Comparison of ENCODE assay signal across 13 cellular contexts in the genomic region with DNA sequence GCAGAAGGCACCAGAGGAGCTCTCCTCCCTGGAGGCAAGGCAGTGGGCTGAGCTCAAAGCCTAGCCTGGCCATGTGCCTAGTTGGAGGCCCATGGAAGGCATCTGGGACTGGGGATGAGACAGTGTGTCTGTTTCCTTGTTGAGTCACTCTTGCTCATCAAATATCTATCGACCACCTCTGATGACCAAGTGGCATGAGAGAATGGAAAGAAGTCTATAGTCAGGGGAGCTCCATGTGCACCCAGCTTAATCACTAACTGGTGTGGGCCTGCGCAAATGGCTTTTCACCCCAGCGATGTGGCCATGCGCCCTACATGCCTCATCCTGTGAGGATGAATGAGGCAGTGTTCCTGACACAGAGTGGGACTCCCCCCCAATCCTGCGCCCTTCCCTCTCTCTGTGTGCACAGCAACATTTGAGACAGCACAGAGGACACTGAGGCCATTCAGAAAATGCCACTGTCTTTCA.
DNase-seq lines count a peak whose midpoint lies in the region; ATAC-seq, FAIRE-seq and TF ChIP-seq lines count a peak whose summit lies in the region.
"Had no signal": no experiment of that assay in that cellular context is flagged by ENCODE, and none has a peak within 500 bp of the region (broad histone marks: within the 10 kb centered on the region; RNA-seq: fewer than 3 reads in every experiment).

No MANE protein-coding gene starts in this region.

- no CpG with 5 or more reads among the region's 5 CpGs for WGBS in HepG2 (ENCODE audit: low lambda C conversion rate)

- TF ChIP-seq RAD21 in HepG2 (CRISPR knock-in tag; IDR thresholded peaks at IDR 0.05), result no peak

- H3F3A ChIP-seq in neural progenitor cell (ENCODE audit: low read depth), result no peaks in the 10 kb centered on the region

- H3K27ac ChIP-seq in neural progenitor cell (no peak overlapping the region), HepG2 (ENCODE audit: extremely low read length, insufficient read depth, low read length) (no peak overlapping the region)
- H3K27ac ChIP-seq: heart left ventricle had no signal

- no peaks in the 10 kb centered on the region for H3K79me2 ChIP-seq in neural progenitor cell (ENCODE audit: low read depth)
- H3K79me2 ChIP-seq in HepG2 (ENCODE audit: insufficient read depth, low read length), result no peaks in the 10 kb centered on the region

- H3K4me1 Mint-ChIP-seq in neural progenitor cell, result peaks cover 7% of the 10 kb centered on the region
- no peaks in the 10 kb centered on the region for H3K4me1 Mint-ChIP-seq in activated CD4-positive, alpha-beta memory T cell treated with anti-CD3 and anti-CD28 coated beads for 36 hours (ENCODE audit: low read depth)

- H3K9ac ChIP-seq in neural progenitor cell (no peak overlapping the region), HepG2 (ENCODE audit: insufficient read depth, low read depth, low read length) (no peak overlapping the region)

- DNase-seq in AG08396 (ENCODE audit: low spot score), result peak; percentile 58
- peak; percentile 70 for DNase-seq in M059J (ENCODE audit: low read depth)
- DNase-seq in fibroblast of gingiva (ENCODE audit: low read depth), result peak; percentile 51
- DNase-seq in neural progenitor cell (ENCODE audit: low spot score), result no peak
- DNase-seq in NCI-H2227 treated with DMSO at 0.1 percent for 48 hours (lab: John Stamatoyannopoulos, UW), result no peak
- no peak for DNase-seq in activated CD4-positive, alpha-beta memory T cell treated with anti-CD3 and anti-CD28 coated beads for 36 hours
- no peak for DNase-seq in CD1c-positive myeloid dendritic cell (ENCODE audit: extremely low spot score)
- no peak for DNase-seq in HepG2 (ENCODE audit: low spot score)
- DNase-seq: heart left ventricle, MM.1S, NCI-H69 had no signal

- H3K4me1 ChIP-seq in neural progenitor cell (no peaks in the 10 kb centered on the region), HepG2 (ENCODE audit: insufficient read depth, low read length) (peaks cover 21% of the 10 kb centered on the region)

- H3K36me3 Mint-ChIP-seq in neural progenitor cell, result peaks cover 3% of the 10 kb centered on the region
- H3K36me3 Mint-ChIP-seq in activated CD4-positive, alpha-beta memory T cell treated with anti-CD3 and anti-CD28 coated beads for 36 hours, result no peaks in the 10 kb centered on the region
- H3K36me3 Mint-ChIP-seq: CD14-positive monocyte had no signal

- H3K4me3 Mint-ChIP-seq in neural progenitor cell, result no peak overlapping the region
- no peak overlapping the region for H3K4me3 Mint-ChIP-seq in activated CD4-positive, alpha-beta memory T cell treated with anti-CD3 and anti-CD28 coated beads for 36 hours
- H3K4me3 Mint-ChIP-seq: activated T-helper 1 cell treated with anti-CD3 and anti-CD28 coated beads, Interleukin-12 subunit alpha, Interleukin-12 subunit beta, Interleukin-2, Interleukin-4 antibody, amounts not matched to agents 30 ng/mL and 10 ng/mL and 1 ng/mL, durations not matched to agents 14 hours and 24 hours and 36 hours; CD14-positive monocyte had no signal

- TF ChIP-seq POLR2A in HepG2 (IDR thresholded peaks at IDR 0.05; ENCODE audit: insufficient read depth in 1 of 2, low read depth in 2 of 2, low read length in 2 of 2), result no peak

- H3K4me3 ChIP-seq in neural progenitor cell, result no peak overlapping the region
- no peak overlapping the region for H3K4me3 ChIP-seq in HepG2 (replicated peaks in 1 of 3; ENCODE audit: insufficient read depth in 1 of 3, low read depth in 2 of 3, low read length in 3 of 3)
- H3K4me3 ChIP-seq: heart left ventricle had no signal

- TF ChIP-seq EP300 in HepG2 (IDR thresholded peaks at IDR 0.05; ENCODE audit: low read depth in 2 of 2, low read length in 2 of 2) (no peak), HepG2 (CRISPR knock-in tag; IDR thresholded peaks at IDR 0.05; ENCODE audit: borderline replicate concordance) (no peak)

- intact Hi-C loops in activated CD4-positive, alpha-beta memory T cell treated with anti-CD3 and anti-CD28 coated beads for 36 hours (cut with micrococcal nuclease), result no loop called here
- intact Hi-C loops in HepG2 (cut with micrococcal nuclease; ENCODE audit: unreplicated experiment), result no loop called here

- peaks cover 9% of the 10 kb centered on the region for H3K9me3 Mint-ChIP-seq in neural progenitor cell
- H3K9me3 Mint-ChIP-seq in activated CD4-positive, alpha-beta memory T cell treated with anti-CD3 and anti-CD28 coated beads for 36 hours, result no peaks in the 10 kb centered on the region
- H3K9me3 Mint-ChIP-seq: activated T-helper 1 cell treated with anti-CD3 and anti-CD28 coated beads, Interleukin-12 subunit alpha, Interleukin-12 subunit beta, Interleukin-2, Interleukin-4 antibody, amounts not matched to agents 30 ng/mL and 10 ng/mL and 1 ng/mL, durations not matched to agents 14 hours and 24 hours and 36 hours had no signal

- no peaks in the 10 kb centered on the region for H4K20me1 ChIP-seq in neural progenitor cell (ENCODE audit: low read depth)
- H4K20me1 ChIP-seq in HepG2 (ENCODE audit: insufficient read depth, low read length), result no peaks in the 10 kb centered on the region

- no peak for FAIRE-seq in HepG2 (lab: Jason Lieb, UNC)

- H3K27me3 Mint-ChIP-seq in neural progenitor cell (ENCODE audit: insufficient read depth, low read depth), result peaks cover 8% of the 10 kb centered on the region
- no peaks in the 10 kb centered on the region for H3K27me3 Mint-ChIP-seq in activated CD4-positive, alpha-beta memory T cell treated with anti-CD3 and anti-CD28 coated beads for 36 hours

- no peak overlapping the region for H2AFZ ChIP-seq in neural progenitor cell (replicated peaks)
- no peak overlapping the region for H2AFZ ChIP-seq in HepG2 (ENCODE audit: low read length)

- in situ Hi-C loops in HepG2 (cut with HindIII; ENCODE audit: extremely low pct_ligation_motif_present, low pct_unique_long_range_greater_than_20kb), result no loop called here

- H3K36me3 ChIP-seq in neural progenitor cell, result no peaks in the 10 kb centered on the region
- H3K36me3 ChIP-seq in HepG2 (replicated peaks in 1 of 2; ENCODE audit: control insufficient read depth in 1 of 2, insufficient read depth in 2 of 2, low read length in 2 of 2), result no peaks in the 10 kb centered on the region
- H3K36me3 ChIP-seq: heart left ventricle had no signal

- no peak overlapping the region for H3K4me2 ChIP-seq in neural progenitor cell
- H3K4me2 ChIP-seq in HepG2 (ENCODE audit: low read depth, low read length), result no peak overlapping the region

- POLR2A ChIA-PET in activated CD4-positive, alpha-beta memory T cell treated with anti-CD3 and anti-CD28 coated beads for 36 hours (lab: Charles Lee), result no interaction called here
- POLR2A ChIA-PET in HepG2 (lab: Yijun Ruan, JAX), result no interaction called here

- H3K27ac Mint-ChIP-seq in neural progenitor cell, result peak overlapping the region; percentile 13
- H3K27ac Mint-ChIP-seq in activated CD4-positive, alpha-beta memory T cell treated with anti-CD3 and anti-CD28 coated beads for 36 hours, result no peak overlapping the region
- H3K27ac Mint-ChIP-seq: activated T-helper 1 cell treated with anti-CD3 and anti-CD28 coated beads, Interleukin-12 subunit alpha, Interleukin-12 subunit beta, Interleukin-2, Interleukin-4 antibody, amounts not matched to agents 30 ng/mL and 10 ng/mL and 1 ng/mL, durations not matched to agents 14 hours and 24 hours and 36 hours had no signal

- CTCF ChIA-PET in activated CD4-positive, alpha-beta memory T cell treated with anti-CD3 and anti-CD28 coated beads for 36 hours (lab: Charles Lee), result interaction anchor here (0.8 kb wide), 1 partner anchor 394 kb away, joined by 3 read pairs; no protein-coding TSS in a partner anchor
- CTCF ChIA-PET in HepG2 (lab: Yijun Ruan, JAX; ENCODE audit: low intra/inter-chr PET ratio, low total read pairs), result no interaction called here

- TF ChIP-seq CTCF in neural progenitor cell (IDR thresholded peaks at IDR 0.05), result no peak
- no peak for TF ChIP-seq CTCF in HepG2 (CRISPR knock-in tag; IDR thresholded peaks at IDR 0.05)

- no TSS peak for BruUV-seq in HepG2 (replicated peaks; lab: Mats Ljungman, UMichigan)

- no peaks in the 10 kb centered on the region for H3K9me3 ChIP-seq in neural progenitor cell (ENCODE audit: low read depth)
- H3K9me3 ChIP-seq in HepG2 (ENCODE audit: low read length), result no peaks in the 10 kb centered on the region

- H3K27me3 ChIP-seq in neural progenitor cell, result no peaks in the 10 kb centered on the region
- H3K27me3 ChIP-seq in HepG2 (ENCODE audit: control insufficient read depth in 1 of 2, insufficient read depth in 2 of 2, low read length in 2 of 2), result no peaks in the 10 kb centered on the region; a peak in 1 of 5 replicates
- H3K27me3 ChIP-seq: heart left ventricle had no signal

- ATAC-seq in HepG2, result no peak
- ATAC-seq: heart left ventricle had no signal

TF ChIP-seq in HepG2, 621 proteins besides CTCF, POLR2A, EP300 and RAD21:
- no peak for TF ChIP-seq ZNF136 (CRISPR knock-in tag; IDR thresholded peaks at IDR 0.05; ENCODE audit: low read depth)
- TF ChIP-seq, protein P1, sequence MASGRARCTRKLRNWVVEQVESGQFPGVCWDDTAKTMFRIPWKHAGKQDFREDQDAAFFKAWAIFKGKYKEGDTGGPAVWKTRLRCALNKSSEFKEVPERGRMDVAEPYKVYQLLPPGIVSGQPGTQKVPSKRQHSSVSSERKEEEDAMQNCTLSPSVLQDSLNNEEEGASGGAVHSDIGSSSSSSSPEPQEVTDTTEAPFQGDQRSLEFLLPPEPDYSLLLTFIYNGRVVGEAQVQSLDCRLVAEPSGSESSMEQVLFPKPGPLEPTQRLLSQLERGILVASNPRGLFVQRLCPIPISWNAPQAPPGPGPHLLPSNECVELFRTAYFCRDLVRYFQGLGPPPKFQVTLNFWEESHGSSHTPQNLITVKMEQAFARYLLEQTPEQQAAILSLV (CRISPR knock-in tag; IDR thresholded peaks at IDR 0.05; ENCODE audit: borderline replicate concordance), result no peak
- TF ChIP-seq ZFP82 (CRISPR knock-in tag; IDR thresholded peaks at IDR 0.05; ENCODE audit: borderline replicate concordance), result no peak
- TF ChIP-seq TBP (CRISPR knock-in tag; IDR thresholded peaks at IDR 0.05), result no peak
- TF ChIP-seq ZSCAN21 (CRISPR knock-in tag; IDR thresholded peaks at IDR 0.05; ENCODE audit: borderline replicate concordance), result no peak
- TF ChIP-seq, protein P2, sequence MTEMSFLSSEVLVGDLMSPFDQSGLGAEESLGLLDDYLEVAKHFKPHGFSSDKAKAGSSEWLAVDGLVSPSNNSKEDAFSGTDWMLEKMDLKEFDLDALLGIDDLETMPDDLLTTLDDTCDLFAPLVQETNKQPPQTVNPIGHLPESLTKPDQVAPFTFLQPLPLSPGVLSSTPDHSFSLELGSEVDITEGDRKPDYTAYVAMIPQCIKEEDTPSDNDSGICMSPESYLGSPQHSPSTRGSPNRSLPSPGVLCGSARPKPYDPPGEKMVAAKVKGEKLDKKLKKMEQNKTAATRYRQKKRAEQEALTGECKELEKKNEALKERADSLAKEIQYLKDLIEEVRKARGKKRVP (CRISPR knock-in tag; IDR thresholded peaks at IDR 0.05), result no peak

Comparison
In these comparisons a context has a peak if more than half of its experiments do, and no peak if none do; other contexts are left out.
1. DNase-seq: peak in AG08396 (single experiment), M059J (single experiment) and fibroblast of gingiva (single experiment); none in neural progenitor cell (single experiment), NCI-H2227 treated with DMSO at 0.1 percent for 48 hours (single experiment), activated CD4-positive, alpha-beta memory T cell treated with anti-CD3 and anti-CD28 coated beads for 36 hours (single experiment), CD1c-positive myeloid dendritic cell (single experiment) and HepG2 (single experiment).